8 cellular contexts compared by ENCODE assay signal in genomic region chr12:4274396-4274959, GRCh38. TPM values are rescaled to one million over a fixed set of nuclear protein-coding genes. Genes with fewer than 3 reads are reported as not detected.
DNase-seq lines count a peak whose midpoint lies in the region; ATAC-seq and TF ChIP-seq lines count a peak whose summit lies in the region.

No MANE protein-coding gene starts in this region.

- ATAC-seq in mucosa of descending colon (no peak), HG02623 (IDR thresholded peaks at IDR 0.05; ENCODE audit: unreplicated experiment) (no peak)

- peaks cover 68% of the 10 kb centered on the region for H3K36me3 Mint-ChIP-seq in Caco-2 (ENCODE audit: insufficient read depth, unreplicated experiment)

- POLR2A ChIA-PET in Caco-2 (lab: Charles Lee) = no interaction called here

- H3K27me3 ChIP-seq in Caco-2 (replicated peaks; ENCODE audit: control insufficient read depth, insufficient read depth, low read length) = peaks cover 23% of the 10 kb centered on the region
- H3K27me3 ChIP-seq in colonic mucosa = no peaks in the 10 kb centered on the region
- H3K27me3 ChIP-seq in uterus = no peaks in the 10 kb centered on the region

- H3K9me3 Mint-ChIP-seq in Caco-2 (ENCODE audit: unreplicated experiment) = no peaks in the 10 kb centered on the region

- no peak for TF ChIP-seq POLR2A in uterus (IDR thresholded peaks at IDR 0.05)

- no TSS peak for BruUV-seq in Caco-2 (replicated peaks; lab: Mats Ljungman, UMichigan)

- peak overlapping the region; percentile 96 to 99 for H3K9ac ChIP-seq in colonic mucosa (ENCODE audit: low read depth in 2 of 2, low read length in 2 of 2)

- TF ChIP-seq CTCF in Caco-2 (IDR thresholded peaks at IDR 0.05; ENCODE audit: insufficient read depth in 1 of 2, low read depth in 1 of 2, low read length in 1 of 2, severe bottlenecking in 1 of 2, unreplicated experiment in 1 of 2) (no peak), colonic mucosa (IDR thresholded peaks at IDR 0.05) (no peak), mucosa of descending colon (IDR thresholded peaks at IDR 0.05) (no peak), uterus (IDR thresholded peaks at IDR 0.05) (no peak)

- H3K4me1 ChIP-seq in Caco-2 (peaks cover 60% of the 10 kb centered on the region), colonic mucosa (peaks cover 24% of the 10 kb centered on the region), mucosa of descending colon (ENCODE audit: low read depth) (peaks cover 55% of the 10 kb centered on the region), uterus (peaks cover 11 to 21% of the 10 kb centered on the region in 2 donors)

- no peaks in the 10 kb centered on the region for H3K36me3 ChIP-seq in Caco-2 (ENCODE audit: control insufficient read depth, insufficient read depth, low read length)
- no peaks in the 10 kb centered on the region for H3K36me3 ChIP-seq in colonic mucosa
- H3K36me3 ChIP-seq in mucosa of descending colon (ENCODE audit: low read depth) = no peaks in the 10 kb centered on the region
- no peaks in the 10 kb centered on the region for H3K36me3 ChIP-seq in uterus

- H3K4me3 ChIP-seq in Caco-2 (ENCODE audit: low read depth, low read length) = peak overlapping the region; percentile 48
- H3K4me3 ChIP-seq in colonic mucosa = peak overlapping the region; percentile 57
- peak overlapping the region; percentile 78 for H3K4me3 ChIP-seq in mucosa of descending colon
- H3K4me3 ChIP-seq in uterus = peak overlapping the region; percentile 47 to 91

- peaks cover 34% of the 10 kb centered on the region for H3K27me3 Mint-ChIP-seq in Caco-2 (ENCODE audit: insufficient read depth, unreplicated experiment)

- peak overlapping the region; percentile 98 for H3K4me3 Mint-ChIP-seq in Caco-2 (ENCODE audit: unreplicated experiment)

- intact Hi-C loops in Caco-2 (cut with micrococcal nuclease; ENCODE audit: unreplicated experiment) (no loop called here), colonic mucosa (cut with DNase I) (loop anchor here (10.0 kb wide), 1 partner anchor 130 kb away; no protein-coding TSS in a partner anchor), mucosa of descending colon (cut with DNase I, micrococcal nuclease) (no loop called here), uterus (cut with DNase I; ENCODE audit: low total_unique reads) (loop anchor here (10.0 kb wide), 1 partner anchor 240 kb away; no protein-coding TSS in a partner anchor)

- peak overlapping the region; percentile 94 for H3K27ac Mint-ChIP-seq in Caco-2 (ENCODE audit: unreplicated experiment)

- H3K4me1 Mint-ChIP-seq in Caco-2 (ENCODE audit: low read depth, unreplicated experiment) = peaks cover 58% of the 10 kb centered on the region

- CTCF ChIA-PET in Caco-2 (lab: Charles Lee) = interaction anchor here (0.6 to 1.3 kb wide), 3 partner anchors 237 to 498 kb away, joined by 3 to 16 read pairs (median 5); no protein-coding TSS in a partner anchor

- H3K9me3 ChIP-seq in Caco-2 (no peaks in the 10 kb centered on the region), colonic mucosa (no peaks in the 10 kb centered on the region), mucosa of descending colon (no peaks in the 10 kb centered on the region), uterus (no peaks in the 10 kb centered on the region)

- H3K27ac ChIP-seq in colonic mucosa (peak overlapping the region; percentile 86), uterus (peak overlapping the region; percentile 88 to 99)

- DNase-seq in Caco-2 (peak in 1 of 2 experiments; percentile 44), RKO (ENCODE audit: low spot score) (peak; percentile 47), colonic mucosa (peak; percentile 45), mucosa of descending colon (peak; percentile 50 to 68 (median 65)), uterus (peak in 1 of 2 donors; percentile 43), NCI-H1092 (lab: John Stamatoyannopoulos, UW) (no peak), D341Med (ENCODE audit: low spot score) (no peak)

RNA-seq across cellular contexts. Expression of gene CCND2, which starts 0.9 kb away (rescaled TPM):
- total RNA-seq in Caco-2 (2022) (113 and 145 TPM in 2 replicates), colonic mucosa (100 to 1,000 TPM; 180 to 217 TPM), mucosa of descending colon (100 to 1,000 TPM; 105 to 236 (median 130) TPM), uterus (100 to 1,000 TPM in 2 of 4 donors, 10 to 100 TPM in 2; 49.4 to 210 (median 100) TPM)

RNA-seq across cellular contexts. Expression of gene TIGAR, which starts 46.5 kb away (rescaled TPM):
- total RNA-seq in Caco-2 (2022) (36.7 and 42.7 TPM in 2 replicates), colonic mucosa (10 to 100 TPM; 14.1 to 17.7 TPM), mucosa of descending colon (10 to 100 TPM; 11.4 to 17.0 (median 11.6) TPM), uterus (10 to 100 TPM in 1 of 4 donors, 1 to 10 TPM in 2, under 1 TPM in 1; 0.26 to 10.6 (median 2.3) TPM)

Comparison
In these comparisons a context has a peak if more than half of its experiments do, and no peak if none do; other contexts are left out.
1. DNase-seq: peak in RKO (single experiment), colonic mucosa (single experiment) and mucosa of descending colon (3 of 3); none in NCI-H1092 (single experiment) and D341Med (single experiment).
2. intact Hi-C loops: an anchor here in colonic mucosa (10.0 kb wide) and uterus (10.0 kb wide); none called in Caco-2 and mucosa of descending colon.
3. Peak in every context shown above with its lines, with median percentiles within 50 percentile points of each other: H3K4me3 ChIP-seq.